In the genomic region with DNA sequence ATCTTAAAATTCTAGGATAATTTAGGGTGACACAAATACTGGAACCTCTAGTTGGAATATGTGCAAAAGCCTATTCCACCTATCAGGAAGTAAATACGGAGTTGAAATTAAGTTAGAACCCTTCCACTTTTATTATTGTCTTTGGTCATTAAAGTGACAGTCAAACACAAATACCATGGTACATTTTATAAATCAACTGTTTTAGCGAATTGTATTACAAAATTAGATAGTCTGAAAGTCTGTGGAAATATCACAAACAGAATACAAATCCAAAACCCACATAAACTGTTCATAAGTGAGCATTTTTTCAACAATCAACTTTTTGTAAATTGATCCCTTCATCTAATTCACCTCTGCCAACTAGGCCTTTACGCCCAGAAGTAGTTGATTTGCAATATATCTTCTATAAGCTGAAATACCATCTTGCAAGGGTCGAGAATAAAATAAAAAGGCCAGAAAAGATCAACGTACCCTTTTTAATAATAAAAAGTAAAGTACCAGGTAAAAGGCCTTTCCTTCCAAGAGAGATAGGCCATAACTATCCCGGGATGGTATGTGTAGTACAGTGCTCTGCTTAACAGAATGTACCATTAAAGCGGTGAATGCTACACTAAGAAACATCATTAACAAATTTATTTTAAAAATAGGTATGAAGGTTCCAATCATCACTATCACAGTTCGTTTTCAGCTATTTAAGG, we compare ENCODE assay signal across 8 cellular contexts. TPM values are rescaled to one million over a fixed set of nuclear protein-coding genes. Genes with fewer than 3 reads are reported as not detected.
DNase-seq lines count a peak whose midpoint lies in the region; ATAC-seq, FAIRE-seq and TF ChIP-seq lines count a peak whose summit lies in the region.

No MANE protein-coding gene starts in this region.

- no peak for TF ChIP-seq EP300 in stomach (IDR thresholded peaks at IDR 0.05)

- H3K4me3 ChIP-seq in heart right ventricle (peak overlapping the region; percentile 80 to 99 (median 92)), iPS-18c (ENCODE audit: insufficient read depth, low read depth, low read length) (peak overlapping the region; percentile 73), stomach (peak overlapping the region; percentile 70 to 93 (median 84))

- H3K4me1 Mint-ChIP-seq in activated T-helper 2 cell treated with anti-CD3 and anti-CD28 coated beads, Interferon-gamma antibody, Interleukin-2, Interleukin-4, amounts not matched to agents 10 μg/mL and 5 μg/mL and 100 μg/mL, durations not matched to agents 14 hours and 24 hours and 36 hours (ENCODE audit: low read depth) = peaks cover 30% of the 10 kb centered on the region

- ATAC-seq in heart right ventricle (no peak), GM18511 (IDR thresholded peaks at IDR 0.05; ENCODE audit: unreplicated experiment) (no peak), HG03095 (IDR thresholded peaks at IDR 0.05; ENCODE audit: unreplicated experiment) (no peak)

- peaks cover 0 to 28% (median 0%) of the 10 kb centered on the region in 9 donors for H3K36me3 ChIP-seq in heart right ventricle
- peaks cover 0 to 9% (median 2%) of the 10 kb centered on the region in 4 donors for H3K36me3 ChIP-seq in stomach

- H3K27me3 ChIP-seq in heart right ventricle = no peaks in the 10 kb centered on the region
- H3K27me3 ChIP-seq in stomach = no peaks in the 10 kb centered on the region

- FAIRE-seq in GM12892 (lab: Jason Lieb, UNC) = no peak

- peak overlapping the region; percentile 92 for H3K27ac Mint-ChIP-seq in activated T-helper 2 cell treated with anti-CD3 and anti-CD28 coated beads, Interferon-gamma antibody, Interleukin-2, Interleukin-4, amounts not matched to agents 10 μg/mL and 5 μg/mL and 100 μg/mL, durations not matched to agents 14 hours and 24 hours and 36 hours

- peaks cover 0 to 57% (median 40%) of the 10 kb centered on the region in 9 donors for H3K4me1 ChIP-seq in heart right ventricle
- H3K4me1 ChIP-seq in stomach = peaks cover 5 to 64% (median 45%) of the 10 kb centered on the region in 4 donors

- DNase-seq in heart right ventricle = no peak
- DNase-seq in cardiac septum (ENCODE audit: low spot score) = no peak
- DNase-seq in activated T-helper 2 cell treated with anti-CD3 and anti-CD28 coated beads, Interferon-gamma antibody, Interleukin-2, Interleukin-4, amounts not matched to agents 10 μg/mL and 5 μg/mL and 100 μg/mL, durations not matched to agents 14 hours and 24 hours and 36 hours (ENCODE audit: low spot score) = no peak
- DNase-seq in stomach = no peak
- no peak for DNase-seq in GM12892 (ENCODE audit: insufficient read length)

- 6 to 8% methylated on average over 8 of the region's 8 CpGs for WGBS in heart right ventricle, 2 donors
- WGBS in stomach, 5 donors = 3 to 4% (median 4%) methylated on average over 8 of the region's 8 CpGs

- no peaks in the 10 kb centered on the region for H3K9me3 Mint-ChIP-seq in activated T-helper 2 cell treated with anti-CD3 and anti-CD28 coated beads, Interferon-gamma antibody, Interleukin-2, Interleukin-4, amounts not matched to agents 10 μg/mL and 5 μg/mL and 100 μg/mL, durations not matched to agents 14 hours and 24 hours and 36 hours

- intact Hi-C loops in heart right ventricle (cut with DNase I) (loop anchor here in 9 of 10 donors (5.0 to 10.0 kb wide), 7 partner anchors 42 to 295 kb away; a partner anchor contains a TSS), cardiac septum (cut with DNase I) (no loop called here), stomach (cut with DNase I; ENCODE audit: low total_unique reads) (no loop called here)
- intact Hi-C loops in activated T-helper 2 cell treated with anti-CD3 and anti-CD28 coated beads, Interferon-gamma antibody, Interleukin-2, Interleukin-4, amounts not matched to agents 10 μg/mL and 5 μg/mL and 100 μg/mL, durations not matched to agents 14 hours and 24 hours and 36 hours (cut with micrococcal nuclease) = loop anchor here (2.0 kb wide), 2 partner anchors 293 to 453 kb away; a partner anchor contains a TSS

- H3K4me3 Mint-ChIP-seq in activated T-helper 2 cell treated with anti-CD3 and anti-CD28 coated beads, Interferon-gamma antibody, Interleukin-2, Interleukin-4, amounts not matched to agents 10 μg/mL and 5 μg/mL and 100 μg/mL, durations not matched to agents 14 hours and 24 hours and 36 hours (ENCODE audit: low read depth) = peak overlapping the region; percentile 91

- H3K27ac ChIP-seq in heart right ventricle (peak overlapping the region in 9 of 10 donors; percentile 96 to 100 (median 99)), stomach (peak overlapping the region; percentile 97 to 100 (median 99))

- no peaks in the 10 kb centered on the region for H3K27me3 Mint-ChIP-seq in activated T-helper 2 cell treated with anti-CD3 and anti-CD28 coated beads, Interferon-gamma antibody, Interleukin-2, Interleukin-4, amounts not matched to agents 10 μg/mL and 5 μg/mL and 100 μg/mL, durations not matched to agents 14 hours and 24 hours and 36 hours (ENCODE audit: low read depth)

- H3K9me3 ChIP-seq in heart right ventricle (no peaks in the 10 kb centered on the region), iPS-18c (ENCODE audit: control insufficient read depth, insufficient read depth, low read length) (no peaks in the 10 kb centered on the region), stomach (no peaks in the 10 kb centered on the region)

- TF ChIP-seq POLR2A in stomach (IDR thresholded peaks at IDR 0.05) = no peak
- no peak for TF ChIP-seq POLR2A in GM12892 (IDR thresholded peaks at IDR 0.05; ENCODE audit: low read depth, low read length)

- H3K36me3 Mint-ChIP-seq in activated T-helper 2 cell treated with anti-CD3 and anti-CD28 coated beads, Interferon-gamma antibody, Interleukin-2, Interleukin-4, amounts not matched to agents 10 μg/mL and 5 μg/mL and 100 μg/mL, durations not matched to agents 14 hours and 24 hours and 36 hours (ENCODE audit: low read depth) = peaks cover 21% of the 10 kb centered on the region

- TF ChIP-seq CTCF in heart right ventricle (IDR thresholded peaks at IDR 0.05) (no peak), stomach (IDR thresholded peaks at IDR 0.05) (no peak)

RNA-seq across cellular contexts. Expression of a gene that starts 1.3 kb away (rescaled TPM):
- 10 to 100 TPM; 46.1 to 75.7 (median 60.8) TPM for total RNA-seq in heart right ventricle
- polyA plus RNA-seq in heart right ventricle = 10 to 100 TPM; 34.3 to 53.6 TPM
- total RNA-seq in cardiac septum = 73.2 TPM
- 87.4 and 89.3 TPM in 2 replicates for total RNA-seq in activated T-helper 2 cell treated with anti-CD3 and anti-CD28 coated beads, Interferon-gamma antibody, Interleukin-2, Interleukin-4, amounts not matched to agents 10 μg/mL and 5 μg/mL and 100 μg/mL, durations not matched to agents 14 hours and 24 hours and 36 hours
- 100 to 1,000 TPM in 3 of 5 donors, 10 to 100 TPM in 2; 49.0 to 300 (median 137) TPM for total RNA-seq in stomach
- 10 to 100 TPM; 21.1 to 43.9 (median 29.1) TPM for polyA plus RNA-seq in stomach
- 67.3 TPM for polyA plus RNA-seq in GM12892 (2012; ENCODE audit: missing spikeins)

Comparison
In these comparisons a context has a peak if more than half of its experiments do, and no peak if none do; other contexts are left out.
1. intact Hi-C loops: an anchor here in heart right ventricle (5.0 to 10.0 kb wide) and activated T-helper 2 cell treated with anti-CD3 and anti-CD28 coated beads, Interferon-gamma antibody, Interleukin-2, Interleukin-4, amounts not matched to agents 10 μg/mL and 5 μg/mL and 100 μg/mL, durations not matched to agents 14 hours and 24 hours and 36 hours (2.0 kb wide); none called in cardiac septum and stomach.